1 cellular context compared by ENCODE assay signal in genomic region chr1:8042134-8042533, GRCh38.
TF ChIP-seq lines count a peak whose summit lies in the region.

No MANE protein-coding gene starts in this region.

TF ChIP-seq in SK-N-SH, 30 proteins besides CTCF, POLR2A, EP300 and RAD21 (continued from another document):
- TF ChIP-seq REST (IDR thresholded peaks at IDR 0.05; ENCODE audit: low read depth, low read length) (no peak), ELF1 (IDR thresholded peaks at IDR 0.05) (no peak), YY1 (IDR thresholded peaks at IDR 0.05; ENCODE audit: low read depth) (no peak), PBX3 (IDR thresholded peaks at IDR 0.05) (no peak), GABPA (IDR thresholded peaks at IDR 0.05; ENCODE audit: low read depth) (no peak), MXI1 (IDR thresholded peaks at IDR 0.05; ENCODE audit: low read depth, low read length) (no peak), USF1 (IDR thresholded peaks at IDR 0.05; ENCODE audit: borderline replicate concordance, low read depth) (no peak), NRF1 (IDR thresholded peaks at IDR 0.05; ENCODE audit: low read depth, low read length) (no peak), GATA2 (CRISPR knock-in tag; IDR thresholded peaks at IDR 0.05) (no peak), RFX5 (IDR thresholded peaks at IDR 0.05; ENCODE audit: low read length) (no peak)
